15 cellular contexts compared by ENCODE assay signal in the genomic region with DNA sequence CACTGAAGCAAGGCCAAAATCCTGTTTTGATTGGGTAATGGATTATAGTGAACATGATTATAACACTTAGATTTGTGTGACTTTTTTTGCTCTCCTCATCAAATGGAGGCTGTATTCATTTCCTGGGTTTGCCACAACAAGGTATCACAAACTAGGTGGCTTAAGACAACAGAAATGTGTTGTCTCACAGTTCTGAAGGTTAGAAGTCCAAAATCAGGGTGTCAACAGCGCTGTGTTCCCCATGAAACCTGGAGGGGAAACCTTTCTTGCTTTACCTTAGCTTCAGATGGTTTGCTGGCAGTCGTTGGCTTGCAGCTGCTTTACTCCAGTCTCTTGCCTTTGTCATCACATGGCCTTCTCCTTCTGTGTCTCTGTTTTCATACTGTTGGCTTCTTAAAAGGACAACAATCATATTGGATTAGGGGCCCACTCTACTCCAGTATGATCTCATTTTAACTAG. TPM values are rescaled to one million over a fixed set of nuclear protein-coding genes. Genes with fewer than 3 reads are reported as not detected.
DNase-seq lines count a peak whose midpoint lies in the region; ATAC-seq, FAIRE-seq and TF ChIP-seq lines count a peak whose summit lies in the region.
"Had no signal": no experiment of that assay in that cellular context is flagged by ENCODE, and none has a peak within 500 bp of the region (broad histone marks: within the 10 kb centered on the region; RNA-seq: fewer than 3 reads in every experiment).

No MANE protein-coding gene starts in this region.

- H3K4me2 ChIP-seq in smooth muscle cell: no peak overlapping the region

- intact Hi-C loops in activated CD8-positive, alpha-beta T cell treated with anti-CD3 and anti-CD28 coated beads for 36 hours (cut with micrococcal nuclease): no loop called here
- intact Hi-C loops in natural killer cell (cut with micrococcal nuclease): loop anchor here (2.0 to 5.0 kb wide), 3 partner anchors 15 to 86 kb away; no protein-coding TSS in a partner anchor

- FAIRE-seq in frontal cortex (lab: Jason Lieb, UNC): no peak

- H3K36me3 Mint-ChIP-seq in activated CD8-positive, alpha-beta T cell treated with anti-CD3 and anti-CD28 coated beads for 36 hours (ENCODE audit: low read depth): peaks cover 65% of the 10 kb centered on the region
- no peaks in the 10 kb centered on the region for H3K36me3 Mint-ChIP-seq in natural killer cell

- peaks cover 73% of the 10 kb centered on the region for H3K4me1 Mint-ChIP-seq in activated CD8-positive, alpha-beta T cell treated with anti-CD3 and anti-CD28 coated beads for 36 hours (ENCODE audit: low read depth)
- peaks cover 54 to 59% of the 10 kb centered on the region in 2 donors for H3K4me1 Mint-ChIP-seq in natural killer cell

- DNase-seq in NCI-H2171 treated with DMSO at 0.1 percent for 48 hours (lab: John Stamatoyannopoulos, UW) (peak; percentile 5), NCI-H2171 (lab: John Stamatoyannopoulos, UW) (no peak), natural killer cell (no peak), kidney tubule cell (ENCODE audit: low spot score) (no peak), smooth muscle cell (lab: John Stamatoyannopoulos, UW; ENCODE audit: unreplicated experiment) (no peak), frontal cortex (ENCODE audit: low spot score in 2 of 2) (no peak)
- DNase-seq in activated CD8-positive, alpha-beta T cell treated with anti-CD3 and anti-CD28 coated beads for 36 hours: no peak
- DNase-seq: activated CD4-positive, alpha-beta T cell treated with anti-CD3 and anti-CD28 coated beads, Interleukin-2, amount 50 U/mL, for 48 hours; DMS153; left ventricle myocardium superior; NCI-H2029; OCI-M1 had no signal

- H2AFZ ChIP-seq in smooth muscle cell (ENCODE audit: low read depth): no peak overlapping the region

- peak; percentile 28 for TF ChIP-seq POLR2A in GM18505 (IDR thresholded peaks at IDR 0.05; ENCODE audit: borderline replicate concordance, extremely low read depth, insufficient read depth, insufficient read length)

- no peaks in the 10 kb centered on the region for H3F3A ChIP-seq in smooth muscle cell (ENCODE audit: low read depth)

- 98% methylated on average over 2 of the region's 2 CpGs for WGBS in smooth muscle cell (ENCODE audit: low lambda C conversion rate)

- H3K36me3 ChIP-seq in smooth muscle cell (ENCODE audit: low read depth): no peaks in the 10 kb centered on the region
- H3K36me3 ChIP-seq: tibial nerve had no signal

- peaks cover 55% of the 10 kb centered on the region for H3K79me2 ChIP-seq in smooth muscle cell (ENCODE audit: low read depth)

- no peak overlapping the region for H3K27ac ChIP-seq in smooth muscle cell (ENCODE audit: low read depth)
- H3K27ac ChIP-seq: 22Rv1, tibial nerve had no signal

- POLR2A ChIA-PET in activated CD8-positive, alpha-beta T cell treated with anti-CD3 and anti-CD28 coated beads for 36 hours (lab: Charles Lee): interaction anchor here (0.6 to 1.5 kb wide), 5 partner anchors 8 to 193 kb away, joined by 3 to 5 read pairs (median 4); no protein-coding TSS in a partner anchor

- TF ChIP-seq CTCF in activated CD8-positive, alpha-beta T cell treated with anti-CD3 and anti-CD28 coated beads for 36 hours (IDR thresholded peaks at IDR 0.05): no peak
- no peak for TF ChIP-seq CTCF in natural killer cell (IDR thresholded peaks at IDR 0.05)
- TF ChIP-seq CTCF in smooth muscle cell (IDR thresholded peaks at IDR 0.05; ENCODE audit: borderline replicate concordance, insufficient read depth, poor library complexity, severe bottlenecking): no peak

- H3K9me3 ChIP-seq in smooth muscle cell (replicated peaks; ENCODE audit: low read depth): no peaks in the 10 kb centered on the region
- H3K9me3 ChIP-seq: tibial nerve had no signal

- H3K9me3 Mint-ChIP-seq in activated CD8-positive, alpha-beta T cell treated with anti-CD3 and anti-CD28 coated beads for 36 hours: peaks cover 2% of the 10 kb centered on the region
- no peaks in the 10 kb centered on the region for H3K9me3 Mint-ChIP-seq in natural killer cell

- H3K4me1 ChIP-seq in smooth muscle cell (ENCODE audit: low read depth): no peaks in the 10 kb centered on the region
- H3K4me1 ChIP-seq: tibial nerve had no signal

- no peaks in the 10 kb centered on the region for H3K27me3 Mint-ChIP-seq in activated CD8-positive, alpha-beta T cell treated with anti-CD3 and anti-CD28 coated beads for 36 hours
- H3K27me3 Mint-ChIP-seq in natural killer cell (ENCODE audit: low read depth in 2 of 2): no peaks in the 10 kb centered on the region

- no peak overlapping the region for H3K9ac ChIP-seq in smooth muscle cell (ENCODE audit: low read depth)

- H3K27ac Mint-ChIP-seq in activated CD8-positive, alpha-beta T cell treated with anti-CD3 and anti-CD28 coated beads for 36 hours: peak overlapping the region; percentile 92
- peak overlapping the region; percentile 86 to 90 for H3K27ac Mint-ChIP-seq in natural killer cell

- CTCF ChIA-PET in activated CD8-positive, alpha-beta T cell treated with anti-CD3 and anti-CD28 coated beads for 36 hours (lab: Charles Lee): interaction anchor here (1.0 kb wide), 1 partner anchor 85 kb away, joined by 3 read pairs; no protein-coding TSS in a partner anchor

- peak overlapping the region; percentile 27 for H3K4me3 Mint-ChIP-seq in activated CD8-positive, alpha-beta T cell treated with anti-CD3 and anti-CD28 coated beads for 36 hours
- H3K4me3 Mint-ChIP-seq in natural killer cell: peak overlapping the region; percentile 68

- H3K27me3 ChIP-seq in smooth muscle cell (ENCODE audit: low read depth): no peaks in the 10 kb centered on the region
- H3K27me3 ChIP-seq: tibial nerve had no signal

- no peak overlapping the region for H3K4me3 ChIP-seq in smooth muscle cell
- H3K4me3 ChIP-seq: tibial nerve had no signal

- ATAC-seq in GM18505 (IDR thresholded peaks at IDR 0.05; ENCODE audit: unreplicated experiment) (no peak), natural killer cell (peak; percentile 80 to 87 (median 82))
- ATAC-seq in activated CD8-positive, alpha-beta T cell treated with anti-CD3 and anti-CD28 coated beads for 36 hours: peak; percentile 57
- ATAC-seq: left ventricle myocardium superior had no signal

- peaks cover under 1% of the 10 kb centered on the region for H4K20me1 ChIP-seq in smooth muscle cell (ENCODE audit: low read depth)

RNA-seq across cellular contexts. Expression of gene CDC42SE2, which starts 32.4 kb away (rescaled TPM):
- 100 to 1,000 TPM; 100 to 102 TPM for total RNA-seq in activated CD8-positive, alpha-beta T cell treated with anti-CD3 and anti-CD28 coated beads for 36 hours
- 100 to 1,000 TPM; 140 to 183 (median 166) TPM for total RNA-seq in natural killer cell
- 24.0 and 31.5 TPM in 2 replicates for total RNA-seq in smooth muscle cell
- polyA plus RNA-seq in smooth muscle cell: 12.6 and 16.4 TPM in 2 replicates
- total RNA-seq in frontal cortex: 144 TPM
